ENCODE assay signal across 18 cellular contexts in the genomic region with DNA sequence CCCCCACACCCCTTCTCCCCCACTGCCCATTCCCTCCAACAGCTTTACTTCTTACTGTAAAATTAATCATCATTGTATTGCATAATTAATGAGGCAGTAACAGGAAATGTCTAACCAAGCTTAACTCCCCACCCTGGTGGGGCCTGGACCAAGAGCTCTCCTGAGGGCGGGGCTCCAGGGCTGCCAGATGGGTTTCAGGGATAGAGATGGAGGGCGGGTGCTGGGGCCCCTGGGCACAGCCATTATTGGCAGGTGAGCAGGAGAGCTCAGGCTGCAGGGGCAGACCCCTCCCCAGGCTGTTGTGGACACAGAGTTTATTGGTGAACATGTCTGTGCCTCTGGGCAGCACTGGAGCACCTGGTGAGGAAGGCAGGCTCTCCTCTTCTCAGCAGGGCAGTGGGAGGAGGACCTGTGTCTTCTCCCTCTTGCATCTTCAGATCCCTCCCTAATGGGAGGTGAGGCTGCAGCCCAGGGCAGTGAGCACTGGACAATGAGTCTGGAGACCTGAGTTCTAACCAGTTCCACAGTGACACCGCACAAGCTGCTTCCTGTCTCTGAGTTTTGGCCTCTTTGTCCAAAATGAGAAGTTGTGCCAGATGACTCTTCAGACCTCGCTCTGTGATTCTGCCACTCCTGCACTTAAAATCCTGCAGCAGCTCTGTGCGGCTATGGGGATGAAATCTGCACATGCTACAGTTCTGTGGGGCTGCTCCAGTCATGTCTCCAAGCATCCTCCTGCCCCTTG.
"Had no signal": no experiment of that assay in that cellular context is flagged by ENCODE, and none has a peak within 500 bp of the region (broad histone marks: within the 10 kb centered on the region; RNA-seq: fewer than 3 reads in every experiment).

No MANE protein-coding gene starts in this region.

- H3K36me3 ChIP-seq: ascending aorta, left lung, suprapubic skin, upper lobe of left lung had no signal

- DNase-seq: activated CD4-positive, alpha-beta T cell treated with anti-CD3 and anti-CD28 coated beads for 4 hours; activated CD8-positive, alpha-beta memory T cell treated with anti-CD3 and anti-CD28 coated beads, Interleukin-2, amount 50 U/mL, for 4 hours; activated CD8-positive, alpha-beta T cell treated with anti-CD3 and anti-CD28 coated beads for 36 hours; activated gamma-delta T cell treated with Interleukin-2 at 50 U/mL for 16 hours; activated naive CD8-positive, alpha-beta T cell treated with anti-CD3 and anti-CD28 coated beads, Interleukin-2, amount 10 ng/mL, durations not matched to agents 7 days and 5 days; activated T-cell treated with anti-CD3 and anti-CD28 coated beads, Interleukin-2, amount 50 U/mL, for 72 hours; effector CD4-positive, alpha-beta T cell; foreskin melanocyte; left lung; occipital lobe; psoas muscle; stimulated activated CD4-positive, alpha-beta T cell treated with anti-CD3 and anti-CD28 coated beads, Interleukin-2, amount 100 ng/mL, for 24 hours; stimulated activated naive CD4-positive, alpha-beta T cell; T1000; upper lobe of left lung had no signal

- ATAC-seq: activated CD8-positive, alpha-beta T cell treated with anti-CD3 and anti-CD28 coated beads for 36 hours; activated T-cell treated with anti-CD3 and anti-CD28 coated beads, Interleukin-2, amount 50 U/mL, for 72 hours; left lung; psoas muscle; sciatic nerve had no signal

- H3K9me3 ChIP-seq: ascending aorta, left lung, psoas muscle, suprapubic skin, upper lobe of left lung had no signal

- H3K4me1 ChIP-seq: ascending aorta, left lung, psoas muscle, suprapubic skin, upper lobe of left lung had no signal

- H3K27ac ChIP-seq: ascending aorta, left lung, psoas muscle, suprapubic skin, upper lobe of left lung had no signal

- H3K27me3 ChIP-seq: ascending aorta, left lung, upper lobe of left lung had no signal

- H3K4me3 ChIP-seq: ascending aorta, left lung, psoas muscle, suprapubic skin, upper lobe of left lung had no signal
